In genomic region chr2:53130441-53130943, GRCh38 we compare ENCODE assay signal across 13 cellular contexts.
DNase-seq lines count a peak whose midpoint lies in the region; ATAC-seq, FAIRE-seq and TF ChIP-seq lines count a peak whose summit lies in the region.
"Had no signal": no experiment of that assay in that cellular context is flagged by ENCODE, and none has a peak within 500 bp of the region (broad histone marks: within the 10 kb centered on the region; RNA-seq: fewer than 3 reads in every experiment).

No MANE protein-coding gene starts in this region.

- no peak overlapping the region for H2AFZ ChIP-seq in mesenchymal stem cell (ENCODE audit: low read depth, low read length)

- H3K4ac ChIP-seq in mesenchymal stem cell (ENCODE audit: low read depth in 1 of 2, low read length in 2 of 2): no peak overlapping the region

- DNase-seq in ELR (ENCODE audit: low read depth): peak; percentile 78
- peak; percentile 14 for DNase-seq in HTR-8/SVneo (ENCODE audit: insufficient read length, low spot score)
- DNase-seq in bronchial epithelial cell (ENCODE audit: low read depth): peak; percentile 77
- peak; percentile 49 for DNase-seq in mesenchymal stem cell
- DNase-seq in SHP77 (lab: John Stamatoyannopoulos, UW): no peak
- DNase-seq in stimulated activated naive B cell treated with anti-CD40 and anti-IgM and Interleukin-4, amounts not matched to agents 10 μg/mL and 1 μg/mL and 100 μg/mL, for 72 hours: no peak
- DNase-seq: activated naive CD8-positive, alpha-beta T cell treated with anti-CD3 and anti-CD28 coated beads, Interleukin-2, amount 10 ng/mL, durations not matched to agents 7 days and 5 days; immature natural killer cell; stimulated activated CD4-positive, alpha-beta T cell treated with anti-CD3 and anti-CD28 coated beads, Interleukin-2, amount 100 ng/mL, for 24 hours had no signal

- H3K4me3 ChIP-seq in bronchial epithelial cell (ENCODE audit: low read depth, low read length): no peak overlapping the region
- no peak overlapping the region for H3K4me3 ChIP-seq in mesenchymal stem cell (ENCODE audit: insufficient read depth in 1 of 2, low read depth in 1 of 2, low read length in 2 of 2)
- H3K4me3 ChIP-seq in gastroesophageal sphincter: no peak overlapping the region
- H3K4me3 ChIP-seq: neural progenitor cell, SK-N-MC had no signal

- peak overlapping the region; percentile 62 for H2BK5ac ChIP-seq in mesenchymal stem cell (ENCODE audit: low read depth, low read length, poor library complexity, severe bottlenecking)

- H2BK12ac ChIP-seq in mesenchymal stem cell (ENCODE audit: low read length in 2 of 2): no peak overlapping the region

- FAIRE-seq in HTR-8/SVneo (lab: Jason Lieb, UNC): no peak
- FAIRE-seq in bronchial epithelial cell (lab: Jason Lieb, UNC): no peak

- no peak overlapping the region for H4K8ac ChIP-seq in mesenchymal stem cell (ENCODE audit: low read length)

- no peaks in the 10 kb centered on the region for H3K79me1 ChIP-seq in mesenchymal stem cell (replicated peaks; ENCODE audit: low read length, poor library complexity, severe bottlenecking)

- H3K9ac ChIP-seq in mesenchymal stem cell (ENCODE audit: low read length): peak overlapping the region; percentile 46
- H3K9ac ChIP-seq: neural progenitor cell had no signal

- H3K23ac ChIP-seq in mesenchymal stem cell (ENCODE audit: low read length in 2 of 2): no peak overlapping the region

- H3K14ac ChIP-seq in mesenchymal stem cell (ENCODE audit: low read length in 2 of 2): no peak overlapping the region

- no peaks in the 10 kb centered on the region for H3K36me3 Mint-ChIP-seq in stimulated activated naive B cell treated with anti-CD40 and anti-IgM and Interleukin-4, amounts not matched to agents 10 μg/mL and 1 μg/mL and 100 μg/mL, for 72 hours
- H3K36me3 Mint-ChIP-seq: activated naive CD8-positive, alpha-beta T cell treated with anti-CD3 and anti-CD28 coated beads, Interleukin-2, amount 10 ng/mL, durations not matched to agents 7 days and 5 days; immature natural killer cell; neural progenitor cell had no signal

- H3K4me1 Mint-ChIP-seq in stimulated activated naive B cell treated with anti-CD40 and anti-IgM and Interleukin-4, amounts not matched to agents 10 μg/mL and 1 μg/mL and 100 μg/mL, for 72 hours: no peaks in the 10 kb centered on the region
- H3K4me1 Mint-ChIP-seq: activated naive CD8-positive, alpha-beta T cell treated with anti-CD3 and anti-CD28 coated beads, Interleukin-2, amount 10 ng/mL, durations not matched to agents 7 days and 5 days; immature natural killer cell had no signal

- H3K9me3 ChIP-seq in mesenchymal stem cell (ENCODE audit: control insufficient read depth, low read length): no peaks in the 10 kb centered on the region
- no peaks in the 10 kb centered on the region for H3K9me3 ChIP-seq in gastroesophageal sphincter

- 79% methylated on average over 2 of the region's 5 CpGs for WGBS in mesenchymal stem cell
- WGBS in gastroesophageal sphincter (ENCODE audit: low coverage in 1 of 2), 2 donors: 88 to 93% methylated on average over 4 to 5 of the region's 5 CpGs

- TF ChIP-seq EP300 in gastroesophageal sphincter (IDR thresholded peaks at IDR 0.05): no peak

- no peak overlapping the region for H3K4me2 ChIP-seq in mesenchymal stem cell (ENCODE audit: low read length, poor library complexity, severe bottlenecking)
- H3K4me2 ChIP-seq: neural progenitor cell had no signal

- no peak overlapping the region for H2BK15ac ChIP-seq in mesenchymal stem cell (ENCODE audit: low read depth, poor library complexity, severe bottlenecking)

- TF ChIP-seq POLR2A in gastroesophageal sphincter (IDR thresholded peaks at IDR 0.05): no peak

- no peak overlapping the region for H3K27ac Mint-ChIP-seq in stimulated activated naive B cell treated with anti-CD40 and anti-IgM and Interleukin-4, amounts not matched to agents 10 μg/mL and 1 μg/mL and 100 μg/mL, for 72 hours
- H3K27ac Mint-ChIP-seq: activated naive CD8-positive, alpha-beta T cell treated with anti-CD3 and anti-CD28 coated beads, Interleukin-2, amount 10 ng/mL, durations not matched to agents 7 days and 5 days; immature natural killer cell; neural progenitor cell had no signal

- H2BK120ac ChIP-seq in mesenchymal stem cell (ENCODE audit: low read depth, low read length): no peak overlapping the region

- TF ChIP-seq CTCF in bronchial epithelial cell (IDR thresholded peaks at IDR 0.05; ENCODE audit: insufficient read depth, low read length, severe bottlenecking) (no peak), gastroesophageal sphincter (IDR thresholded peaks at IDR 0.05) (no peak)

- H3K4me1 ChIP-seq in mesenchymal stem cell (ENCODE audit: control insufficient read depth, insufficient read depth, low read depth, low read length): peaks cover 1% of the 10 kb centered on the region
- no peaks in the 10 kb centered on the region for H3K4me1 ChIP-seq in gastroesophageal sphincter
- H3K4me1 ChIP-seq: neural progenitor cell had no signal

- peak overlapping the region; percentile 19 for H2AK5ac ChIP-seq in mesenchymal stem cell (ENCODE audit: low read length, severe bottlenecking)

- no peak overlapping the region for H3K4me3 Mint-ChIP-seq in stimulated activated naive B cell treated with anti-CD40 and anti-IgM and Interleukin-4, amounts not matched to agents 10 μg/mL and 1 μg/mL and 100 μg/mL, for 72 hours
- H3K4me3 Mint-ChIP-seq: activated naive CD8-positive, alpha-beta T cell treated with anti-CD3 and anti-CD28 coated beads, Interleukin-2, amount 10 ng/mL, durations not matched to agents 7 days and 5 days; immature natural killer cell; neural progenitor cell had no signal

- H3K36me3 ChIP-seq in bronchial epithelial cell (ENCODE audit: control insufficient read depth, insufficient read depth, low read length): no peaks in the 10 kb centered on the region
- H3K36me3 ChIP-seq in mesenchymal stem cell (ENCODE audit: control insufficient read depth in 1 of 2, insufficient read depth in 2 of 2, low read depth in 1 of 2, low read length in 2 of 2): no peaks in the 10 kb centered on the region
- H3K36me3 ChIP-seq in gastroesophageal sphincter: no peaks in the 10 kb centered on the region
- H3K36me3 ChIP-seq: neural progenitor cell had no signal

- peaks cover 0 to 1% of the 10 kb centered on the region in 2 donors for H3K9me3 Mint-ChIP-seq in stimulated activated naive B cell treated with anti-CD40 and anti-IgM and Interleukin-4, amounts not matched to agents 10 μg/mL and 1 μg/mL and 100 μg/mL, for 72 hours
- H3K9me3 Mint-ChIP-seq: activated naive CD8-positive, alpha-beta T cell treated with anti-CD3 and anti-CD28 coated beads, Interleukin-2, amount 10 ng/mL, durations not matched to agents 7 days and 5 days; neural progenitor cell had no signal

- H3K18ac ChIP-seq in mesenchymal stem cell (ENCODE audit: low read depth in 1 of 2, low read length in 2 of 2): peak overlapping the region in 1 of 2 experiments; percentile 61

- H3K27me3 ChIP-seq in bronchial epithelial cell (ENCODE audit: control insufficient read depth, insufficient read depth, low read length) (no peaks in the 10 kb centered on the region), mesenchymal stem cell (ENCODE audit: control insufficient read depth in 1 of 2, insufficient read depth in 1 of 2, low read length in 2 of 2) (no peaks in the 10 kb centered on the region), gastroesophageal sphincter (no peaks in the 10 kb centered on the region)
- H3K27me3 ChIP-seq: neural progenitor cell had no signal

- ATAC-seq in gastroesophageal sphincter: no peak
- ATAC-seq in GM19351 (IDR thresholded peaks at IDR 0.05; ENCODE audit: unreplicated experiment): no peak
- ATAC-seq in stimulated activated naive B cell treated with anti-CD40 and anti-IgM and Interleukin-4, amounts not matched to agents 10 μg/mL and 1 μg/mL and 100 μg/mL, for 72 hours (replicated peaks): no peak

- peak overlapping the region; percentile 87 for H3K27ac ChIP-seq in mesenchymal stem cell (ENCODE audit: low read length, poor library complexity, severe bottlenecking)
- no peak overlapping the region for H3K27ac ChIP-seq in gastroesophageal sphincter
- H3K27ac ChIP-seq: neural progenitor cell, SK-N-MC had no signal

- H4K91ac ChIP-seq in mesenchymal stem cell (ENCODE audit: low read length): no peak overlapping the region

- H3K27me3 Mint-ChIP-seq in stimulated activated naive B cell treated with anti-CD40 and anti-IgM and Interleukin-4, amounts not matched to agents 10 μg/mL and 1 μg/mL and 100 μg/mL, for 72 hours: no peaks in the 10 kb centered on the region
- H3K27me3 Mint-ChIP-seq: activated naive CD8-positive, alpha-beta T cell treated with anti-CD3 and anti-CD28 coated beads, Interleukin-2, amount 10 ng/mL, durations not matched to agents 7 days and 5 days had no signal

Comparison
In these comparisons a context has a peak if more than half of its experiments do, and no peak if none do; other contexts are left out.
1. DNase-seq: peak in ELR (single experiment), HTR-8/SVneo (single experiment), bronchial epithelial cell (single experiment) and mesenchymal stem cell (single experiment); none in SHP77 (0 of 2) and stimulated activated naive B cell treated with anti-CD40 and anti-IgM and Interleukin-4, amounts not matched to agents 10 μg/mL and 1 μg/mL and 100 μg/mL, for 72 hours (single experiment).